2 cellular contexts compared by ENCODE assay signal in the genomic region with DNA sequence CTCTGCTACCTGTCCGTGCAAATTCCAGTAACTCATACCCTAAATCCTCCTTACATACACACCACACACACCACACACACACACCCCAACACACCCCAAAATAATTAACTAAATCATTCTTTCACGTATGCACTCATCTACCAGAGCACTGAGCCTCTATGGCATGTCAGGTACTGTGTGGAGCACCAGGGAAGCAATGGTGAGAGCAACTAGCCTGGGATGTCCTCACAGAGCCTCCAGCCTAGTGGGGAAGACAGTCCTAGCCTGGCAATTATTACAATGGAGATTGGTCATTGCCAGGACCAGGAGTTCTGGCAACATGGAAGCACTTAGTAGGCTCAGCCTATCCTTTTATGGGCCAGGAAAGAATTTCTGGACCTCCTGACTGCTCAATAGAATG.
TF ChIP-seq lines count a peak whose summit lies in the region.

No MANE protein-coding gene starts in this region.

TF ChIP-seq in HepG2, 621 proteins besides CTCF, POLR2A, EP300 and RAD21:
- no peak for TF ChIP-seq NCOA5 (CRISPR knock-in tag; IDR thresholded peaks at IDR 0.05)
- TF ChIP-seq, protein P1, sequence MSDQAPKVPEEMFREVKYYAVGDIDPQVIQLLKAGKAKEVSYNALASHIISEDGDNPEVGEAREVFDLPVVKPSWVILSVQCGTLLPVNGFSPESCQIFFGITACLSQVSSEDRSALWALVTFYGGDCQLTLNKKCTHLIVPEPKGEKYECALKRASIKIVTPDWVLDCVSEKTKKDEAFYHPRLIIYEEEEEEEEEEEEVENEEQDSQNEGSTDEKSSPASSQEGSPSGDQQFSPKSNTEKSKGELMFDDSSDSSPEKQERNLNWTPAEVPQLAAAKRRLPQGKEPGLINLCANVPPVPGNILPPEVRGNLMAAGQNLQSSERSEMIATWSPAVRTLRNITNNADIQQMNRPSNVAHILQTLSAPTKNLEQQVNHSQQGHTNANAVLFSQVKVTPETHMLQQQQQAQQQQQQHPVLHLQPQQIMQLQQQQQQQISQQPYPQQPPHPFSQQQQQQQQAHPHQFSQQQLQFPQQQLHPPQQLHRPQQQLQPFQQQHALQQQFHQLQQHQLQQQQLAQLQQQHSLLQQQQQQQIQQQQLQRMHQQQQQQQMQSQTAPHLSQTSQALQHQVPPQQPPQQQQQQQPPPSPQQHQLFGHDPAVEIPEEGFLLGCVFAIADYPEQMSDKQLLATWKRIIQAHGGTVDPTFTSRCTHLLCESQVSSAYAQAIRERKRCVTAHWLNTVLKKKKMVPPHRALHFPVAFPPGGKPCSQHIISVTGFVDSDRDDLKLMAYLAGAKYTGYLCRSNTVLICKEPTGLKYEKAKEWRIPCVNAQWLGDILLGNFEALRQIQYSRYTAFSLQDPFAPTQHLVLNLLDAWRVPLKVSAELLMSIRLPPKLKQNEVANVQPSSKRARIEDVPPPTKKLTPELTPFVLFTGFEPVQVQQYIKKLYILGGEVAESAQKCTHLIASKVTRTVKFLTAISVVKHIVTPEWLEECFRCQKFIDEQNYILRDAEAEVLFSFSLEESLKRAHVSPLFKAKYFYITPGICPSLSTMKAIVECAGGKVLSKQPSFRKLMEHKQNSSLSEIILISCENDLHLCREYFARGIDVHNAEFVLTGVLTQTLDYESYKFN (CRISPR knock-in tag; conservative IDR thresholded peaks at IDR 0.05) = no peak
- TF ChIP-seq, protein P2, sequence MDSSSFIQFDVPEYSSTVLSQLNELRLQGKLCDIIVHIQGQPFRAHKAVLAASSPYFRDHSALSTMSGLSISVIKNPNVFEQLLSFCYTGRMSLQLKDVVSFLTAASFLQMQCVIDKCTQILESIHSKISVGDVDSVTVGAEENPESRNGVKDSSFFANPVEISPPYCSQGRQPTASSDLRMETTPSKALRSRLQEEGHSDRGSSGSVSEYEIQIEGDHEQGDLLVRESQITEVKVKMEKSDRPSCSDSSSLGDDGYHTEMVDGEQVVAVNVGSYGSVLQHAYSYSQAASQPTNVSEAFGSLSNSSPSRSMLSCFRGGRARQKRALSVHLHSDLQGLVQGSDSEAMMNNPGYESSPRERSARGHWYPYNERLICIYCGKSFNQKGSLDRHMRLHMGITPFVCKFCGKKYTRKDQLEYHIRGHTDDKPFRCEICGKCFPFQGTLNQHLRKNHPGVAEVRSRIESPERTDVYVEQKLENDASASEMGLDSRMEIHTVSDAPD (CRISPR knock-in tag; IDR thresholded peaks at IDR 0.05) = no peak
- no peak for TF ChIP-seq JDP2 (CRISPR knock-in tag; IDR thresholded peaks at IDR 0.05; ENCODE audit: borderline replicate concordance)
- no peak for TF ChIP-seq NFKB2 (CRISPR knock-in tag; IDR thresholded peaks at IDR 0.05; ENCODE audit: borderline replicate concordance)
- TF ChIP-seq, protein P3, sequence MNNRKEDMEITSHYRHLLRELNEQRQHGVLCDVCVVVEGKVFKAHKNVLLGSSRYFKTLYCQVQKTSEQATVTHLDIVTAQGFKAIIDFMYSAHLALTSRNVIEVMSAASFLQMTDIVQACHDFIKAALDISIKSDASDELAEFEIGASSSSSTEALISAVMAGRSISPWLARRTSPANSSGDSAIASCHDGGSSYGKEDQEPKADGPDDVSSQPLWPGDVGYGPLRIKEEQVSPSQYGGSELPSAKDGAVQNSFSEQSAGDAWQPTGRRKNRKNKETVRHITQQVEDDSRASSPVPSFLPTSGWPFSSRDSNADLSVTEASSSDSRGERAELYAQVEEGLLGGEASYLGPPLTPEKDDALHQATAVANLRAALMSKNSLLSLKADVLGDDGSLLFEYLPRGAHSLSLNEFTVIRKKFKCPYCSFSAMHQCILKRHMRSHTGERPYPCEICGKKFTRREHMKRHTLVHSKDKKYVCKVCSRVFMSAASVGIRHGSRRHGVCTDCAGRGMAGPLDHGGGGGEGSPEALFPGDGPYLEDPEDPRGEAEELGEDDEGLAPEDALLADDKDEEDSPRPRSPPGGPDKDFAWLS (CRISPR knock-in tag; IDR thresholded peaks at IDR 0.05; ENCODE audit: borderline replicate concordance) = no peak
- TF ChIP-seq CBX5 (CRISPR knock-in tag; IDR thresholded peaks at IDR 0.05; ENCODE audit: borderline replicate concordance) = no peak
- TF ChIP-seq PAWR (CRISPR knock-in tag; IDR thresholded peaks at IDR 0.05; ENCODE audit: borderline replicate concordance) = no peak
- TF ChIP-seq MAFG (CRISPR knock-in tag; IDR thresholded peaks at IDR 0.05) = no peak
- TF ChIP-seq MED8 (CRISPR knock-in tag; IDR thresholded peaks at IDR 0.05; ENCODE audit: insufficient replicate concordance) = no peak
TF ChIP-seq in HepG2: peak in this region for 0.

TF ChIP-seq in H1, 55 proteins besides CTCF, POLR2A, EP300 and RAD21:
- no peak for TF ChIP-seq CHD1 (IDR thresholded peaks at IDR 0.05; ENCODE audit: low read depth, low read length)
- TF ChIP-seq KDM5A (IDR thresholded peaks at IDR 0.05; ENCODE audit: low read length) = no peak
- no peak for TF ChIP-seq SUZ12 (IDR thresholded peaks at IDR 0.05; ENCODE audit: low read length)
- TF ChIP-seq ASH2L (IDR thresholded peaks at IDR 0.05; ENCODE audit: low read length) = no peak
- TF ChIP-seq POU5F1 (IDR thresholded peaks at IDR 0.05; ENCODE audit: low read depth, low read length) = no peak
- no peak for TF ChIP-seq TCF12 (IDR thresholded peaks at IDR 0.05; ENCODE audit: low read depth, low read length)
- no peak for TF ChIP-seq KDM4A (IDR thresholded peaks at IDR 0.05; ENCODE audit: low read depth, low read length, severe bottlenecking)
- no peak for TF ChIP-seq SAP30 (IDR thresholded peaks at IDR 0.05; ENCODE audit: insufficient read depth, insufficient replicate concordance, low read length)
- no peak for TF ChIP-seq TBP (IDR thresholded peaks at IDR 0.05; ENCODE audit: low read depth, low read length)
- TF ChIP-seq, protein P4, sequence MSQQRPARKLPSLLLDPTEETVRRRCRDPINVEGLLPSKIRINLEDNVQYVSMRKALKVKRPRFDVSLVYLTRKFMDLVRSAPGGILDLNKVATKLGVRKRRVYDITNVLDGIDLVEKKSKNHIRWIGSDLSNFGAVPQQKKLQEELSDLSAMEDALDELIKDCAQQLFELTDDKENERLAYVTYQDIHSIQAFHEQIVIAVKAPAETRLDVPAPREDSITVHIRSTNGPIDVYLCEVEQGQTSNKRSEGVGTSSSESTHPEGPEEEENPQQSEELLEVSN (IDR thresholded peaks at IDR 0.05) = no peak
- TF ChIP-seq SIN3A (conservative IDR thresholded peaks at IDR 0.05 in 1 of 2, IDR thresholded peaks at IDR 0.05 in 1 of 2; ENCODE audit: low read depth in 1 of 2, low read length in 2 of 2) = no peak
- TF ChIP-seq BCL11A (IDR thresholded peaks at IDR 0.05; ENCODE audit: low read depth in 2 of 2, low read length in 2 of 2) = no peak
- TF ChIP-seq TAF7 (optimal IDR thresholded peaks at IDR 0.05; ENCODE audit: borderline replicate concordance, low read depth, low read length) = no peak
- TF ChIP-seq, protein P5, sequence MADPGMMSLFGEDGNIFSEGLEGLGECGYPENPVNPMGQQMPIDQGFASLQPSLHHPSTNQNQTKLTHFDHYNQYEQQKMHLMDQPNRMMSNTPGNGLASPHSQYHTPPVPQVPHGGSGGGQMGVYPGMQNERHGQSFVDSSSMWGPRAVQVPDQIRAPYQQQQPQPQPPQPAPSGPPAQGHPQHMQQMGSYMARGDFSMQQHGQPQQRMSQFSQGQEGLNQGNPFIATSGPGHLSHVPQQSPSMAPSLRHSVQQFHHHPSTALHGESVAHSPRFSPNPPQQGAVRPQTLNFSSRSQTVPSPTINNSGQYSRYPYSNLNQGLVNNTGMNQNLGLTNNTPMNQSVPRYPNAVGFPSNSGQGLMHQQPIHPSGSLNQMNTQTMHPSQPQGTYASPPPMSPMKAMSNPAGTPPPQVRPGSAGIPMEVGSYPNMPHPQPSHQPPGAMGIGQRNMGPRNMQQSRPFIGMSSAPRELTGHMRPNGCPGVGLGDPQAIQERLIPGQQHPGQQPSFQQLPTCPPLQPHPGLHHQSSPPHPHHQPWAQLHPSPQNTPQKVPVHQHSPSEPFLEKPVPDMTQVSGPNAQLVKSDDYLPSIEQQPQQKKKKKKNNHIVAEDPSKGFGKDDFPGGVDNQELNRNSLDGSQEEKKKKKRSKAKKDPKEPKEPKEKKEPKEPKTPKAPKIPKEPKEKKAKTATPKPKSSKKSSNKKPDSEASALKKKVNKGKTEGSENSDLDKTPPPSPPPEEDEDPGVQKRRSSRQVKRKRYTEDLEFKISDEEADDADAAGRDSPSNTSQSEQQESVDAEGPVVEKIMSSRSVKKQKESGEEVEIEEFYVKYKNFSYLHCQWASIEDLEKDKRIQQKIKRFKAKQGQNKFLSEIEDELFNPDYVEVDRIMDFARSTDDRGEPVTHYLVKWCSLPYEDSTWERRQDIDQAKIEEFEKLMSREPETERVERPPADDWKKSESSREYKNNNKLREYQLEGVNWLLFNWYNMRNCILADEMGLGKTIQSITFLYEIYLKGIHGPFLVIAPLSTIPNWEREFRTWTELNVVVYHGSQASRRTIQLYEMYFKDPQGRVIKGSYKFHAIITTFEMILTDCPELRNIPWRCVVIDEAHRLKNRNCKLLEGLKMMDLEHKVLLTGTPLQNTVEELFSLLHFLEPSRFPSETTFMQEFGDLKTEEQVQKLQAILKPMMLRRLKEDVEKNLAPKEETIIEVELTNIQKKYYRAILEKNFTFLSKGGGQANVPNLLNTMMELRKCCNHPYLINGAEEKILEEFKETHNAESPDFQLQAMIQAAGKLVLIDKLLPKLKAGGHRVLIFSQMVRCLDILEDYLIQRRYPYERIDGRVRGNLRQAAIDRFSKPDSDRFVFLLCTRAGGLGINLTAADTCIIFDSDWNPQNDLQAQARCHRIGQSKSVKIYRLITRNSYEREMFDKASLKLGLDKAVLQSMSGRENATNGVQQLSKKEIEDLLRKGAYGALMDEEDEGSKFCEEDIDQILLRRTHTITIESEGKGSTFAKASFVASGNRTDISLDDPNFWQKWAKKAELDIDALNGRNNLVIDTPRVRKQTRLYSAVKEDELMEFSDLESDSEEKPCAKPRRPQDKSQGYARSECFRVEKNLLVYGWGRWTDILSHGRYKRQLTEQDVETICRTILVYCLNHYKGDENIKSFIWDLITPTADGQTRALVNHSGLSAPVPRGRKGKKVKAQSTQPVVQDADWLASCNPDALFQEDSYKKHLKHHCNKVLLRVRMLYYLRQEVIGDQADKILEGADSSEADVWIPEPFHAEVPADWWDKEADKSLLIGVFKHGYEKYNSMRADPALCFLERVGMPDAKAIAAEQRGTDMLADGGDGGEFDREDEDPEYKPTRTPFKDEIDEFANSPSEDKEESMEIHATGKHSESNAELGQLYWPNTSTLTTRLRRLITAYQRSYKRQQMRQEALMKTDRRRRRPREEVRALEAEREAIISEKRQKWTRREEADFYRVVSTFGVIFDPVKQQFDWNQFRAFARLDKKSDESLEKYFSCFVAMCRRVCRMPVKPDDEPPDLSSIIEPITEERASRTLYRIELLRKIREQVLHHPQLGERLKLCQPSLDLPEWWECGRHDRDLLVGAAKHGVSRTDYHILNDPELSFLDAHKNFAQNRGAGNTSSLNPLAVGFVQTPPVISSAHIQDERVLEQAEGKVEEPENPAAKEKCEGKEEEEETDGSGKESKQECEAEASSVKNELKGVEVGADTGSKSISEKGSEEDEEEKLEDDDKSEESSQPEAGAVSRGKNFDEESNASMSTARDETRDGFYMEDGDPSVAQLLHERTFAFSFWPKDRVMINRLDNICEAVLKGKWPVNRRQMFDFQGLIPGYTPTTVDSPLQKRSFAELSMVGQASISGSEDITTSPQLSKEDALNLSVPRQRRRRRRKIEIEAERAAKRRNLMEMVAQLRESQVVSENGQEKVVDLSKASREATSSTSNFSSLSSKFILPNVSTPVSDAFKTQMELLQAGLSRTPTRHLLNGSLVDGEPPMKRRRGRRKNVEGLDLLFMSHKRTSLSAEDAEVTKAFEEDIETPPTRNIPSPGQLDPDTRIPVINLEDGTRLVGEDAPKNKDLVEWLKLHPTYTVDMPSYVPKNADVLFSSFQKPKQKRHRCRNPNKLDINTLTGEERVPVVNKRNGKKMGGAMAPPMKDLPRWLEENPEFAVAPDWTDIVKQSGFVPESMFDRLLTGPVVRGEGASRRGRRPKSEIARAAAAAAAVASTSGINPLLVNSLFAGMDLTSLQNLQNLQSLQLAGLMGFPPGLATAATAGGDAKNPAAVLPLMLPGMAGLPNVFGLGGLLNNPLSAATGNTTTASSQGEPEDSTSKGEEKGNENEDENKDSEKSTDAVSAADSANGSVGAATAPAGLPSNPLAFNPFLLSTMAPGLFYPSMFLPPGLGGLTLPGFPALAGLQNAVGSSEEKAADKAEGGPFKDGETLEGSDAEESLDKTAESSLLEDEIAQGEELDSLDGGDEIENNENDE (IDR thresholded peaks at IDR 0.05; ENCODE audit: insufficient replicate concordance, low read length) = no peak
- TF ChIP-seq, protein P6, sequence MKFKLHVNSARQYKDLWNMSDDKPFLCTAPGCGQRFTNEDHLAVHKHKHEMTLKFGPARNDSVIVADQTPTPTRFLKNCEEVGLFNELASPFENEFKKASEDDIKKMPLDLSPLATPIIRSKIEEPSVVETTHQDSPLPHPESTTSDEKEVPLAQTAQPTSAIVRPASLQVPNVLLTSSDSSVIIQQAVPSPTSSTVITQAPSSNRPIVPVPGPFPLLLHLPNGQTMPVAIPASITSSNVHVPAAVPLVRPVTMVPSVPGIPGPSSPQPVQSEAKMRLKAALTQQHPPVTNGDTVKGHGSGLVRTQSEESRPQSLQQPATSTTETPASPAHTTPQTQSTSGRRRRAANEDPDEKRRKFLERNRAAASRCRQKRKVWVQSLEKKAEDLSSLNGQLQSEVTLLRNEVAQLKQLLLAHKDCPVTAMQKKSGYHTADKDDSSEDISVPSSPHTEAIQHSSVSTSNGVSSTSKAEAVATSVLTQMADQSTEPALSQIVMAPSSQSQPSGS (IDR thresholded peaks at IDR 0.05; ENCODE audit: low read length) = no peak
- TF ChIP-seq JUND (IDR thresholded peaks at IDR 0.05; ENCODE audit: low read length) = no peak
- no peak for TF ChIP-seq CBX5 (IDR thresholded peaks at IDR 0.05; ENCODE audit: low read depth, low read length)
- TF ChIP-seq BACH1 (IDR thresholded peaks at IDR 0.05; ENCODE audit: low read length) = no peak
- TF ChIP-seq, protein P7, sequence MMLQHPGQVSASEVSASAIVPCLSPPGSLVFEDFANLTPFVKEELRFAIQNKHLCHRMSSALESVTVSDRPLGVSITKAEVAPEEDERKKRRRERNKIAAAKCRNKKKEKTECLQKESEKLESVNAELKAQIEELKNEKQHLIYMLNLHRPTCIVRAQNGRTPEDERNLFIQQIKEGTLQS (IDR thresholded peaks at IDR 0.05; ENCODE audit: insufficient read depth, low read depth, low read length) = no peak
- no peak for TF ChIP-seq EZH2 (IDR thresholded peaks at IDR 0.05; ENCODE audit: low read depth, low read length, severe bottlenecking)
